Comparison of ENCODE assay signal across 21 cellular contexts in genomic region chr7:31066516-31067130, GRCh38. TPM values are rescaled to one million over a fixed set of nuclear protein-coding genes. Genes with fewer than 3 reads are reported as not detected.
"Had no signal": no experiment of that assay in that cellular context is flagged by ENCODE, and none has a peak within 500 bp of the region (broad histone marks: within the 10 kb centered on the region; RNA-seq: fewer than 3 reads in every experiment).

No MANE protein-coding gene starts in this region.

- H3K4me3 Mint-ChIP-seq: activated CD8-positive, alpha-beta memory T cell treated with anti-CD3 and anti-CD28 coated beads, Interleukin-2, amount 10 ng/mL, durations not matched to agents 7 days and 5 days; activated naive CD8-positive, alpha-beta T cell; dendritic cell treated with granulocyte-macrophage colony-stimulating factor and Interleukin-4, amounts not matched to agents 40 ng/mL and 50 ng/mL, for 4 days; naive thymus-derived CD4-positive, alpha-beta T cell; type B pancreatic cell had no signal

- H3K27me3 Mint-ChIP-seq: activated CD8-positive, alpha-beta memory T cell treated with anti-CD3 and anti-CD28 coated beads, Interleukin-2, amount 10 ng/mL, durations not matched to agents 7 days and 5 days; activated naive CD8-positive, alpha-beta T cell; naive thymus-derived CD4-positive, alpha-beta T cell had no signal

- ATAC-seq: activated CD8-positive, alpha-beta memory T cell treated with anti-CD3 and anti-CD28 coated beads, Interleukin-2, amount 10 ng/mL, durations not matched to agents 7 days and 5 days; foreskin keratinocyte; mucosa of descending colon; naive thymus-derived CD4-positive, alpha-beta T cell had no signal

- H3K4me1 ChIP-seq: foreskin keratinocyte, parathyroid adenoma had no signal

- H3K4me1 Mint-ChIP-seq: activated CD8-positive, alpha-beta memory T cell treated with anti-CD3 and anti-CD28 coated beads, Interleukin-2, amount 10 ng/mL, durations not matched to agents 7 days and 5 days had no signal

- H3K36me3 ChIP-seq: left ventricle myocardium inferior had no signal

- H3K9me3 ChIP-seq: left ventricle myocardium inferior, mucosa of descending colon had no signal

- H3K27ac ChIP-seq: foreskin keratinocyte, left ventricle myocardium inferior, parathyroid adenoma had no signal

- H3K27ac Mint-ChIP-seq: activated CD8-positive, alpha-beta memory T cell treated with anti-CD3 and anti-CD28 coated beads, Interleukin-2, amount 10 ng/mL, durations not matched to agents 7 days and 5 days; activated naive CD8-positive, alpha-beta T cell; dendritic cell treated with granulocyte-macrophage colony-stimulating factor and Interleukin-4, amounts not matched to agents 40 ng/mL and 50 ng/mL, for 4 days; naive thymus-derived CD4-positive, alpha-beta T cell; type B pancreatic cell had no signal

- H3K36me3 Mint-ChIP-seq: activated CD8-positive, alpha-beta memory T cell treated with anti-CD3 and anti-CD28 coated beads, Interleukin-2, amount 10 ng/mL, durations not matched to agents 7 days and 5 days; activated naive CD8-positive, alpha-beta T cell; naive thymus-derived CD4-positive, alpha-beta T cell; type B pancreatic cell had no signal

- DNase-seq: activated CD4-positive, CD25-positive, alpha-beta regulatory T cell treated with anti-CD3 and anti-CD28 coated beads, Interleukin-2, amount 50 U/mL, for 72 hours; activated CD8-positive, alpha-beta memory T cell treated with anti-CD3 and anti-CD28 coated beads, Interleukin-2, amount 10 ng/mL, durations not matched to agents 7 days and 5 days; activated T-cell treated with anti-CD3 and anti-CD28 coated beads, Interleukin-2, amount 50 U/mL, for 1 hour; amniotic stem cell; effector memory CD4-positive, alpha-beta T cell; foreskin keratinocyte; glutamatergic neuron; hypothalamus; mucosa of descending colon; naive thymus-derived CD4-positive, alpha-beta T cell; stimulated activated CD4-positive, alpha-beta T cell treated with anti-CD3 and anti-CD28 coated beads, Interleukin-15, amount 100 ng/mL, for 24 hours; stimulated activated CD4-positive, alpha-beta T cell treated with anti-CD3 and anti-CD28 coated beads, Interleukin-4, amount 100 ng/mL, for 4 hours; stimulated activated CD8-positive, alpha-beta memory T cell treated with anti-CD3 and anti-CD28 coated beads, Interleukin-4, amount 100 ng/mL, for 48 hours; stimulated activated naive CD4-positive, alpha-beta T cell treated with Interleukin-2 at 50 U/mL for 16 hours; T-helper 1 cell had no signal

- H3K27me3 ChIP-seq: foreskin keratinocyte had no signal

- H3K4me3 ChIP-seq: left ventricle myocardium inferior, mucosa of descending colon had no signal

- H3K9me3 Mint-ChIP-seq: dendritic cell treated with granulocyte-macrophage colony-stimulating factor and Interleukin-4, amounts not matched to agents 40 ng/mL and 50 ng/mL, for 4 days; naive thymus-derived CD4-positive, alpha-beta T cell; type B pancreatic cell had no signal

RNA-seq across cellular contexts. Expression of gene ADCYAP1R1, which starts 14.5 kb away (rescaled TPM):
- total RNA-seq: activated CD8-positive, alpha-beta memory T cell treated with anti-CD3 and anti-CD28 coated beads, Interleukin-2, amount 10 ng/mL, durations not matched to agents 7 days and 5 days; foreskin keratinocyte; kidney epithelial cell; naive thymus-derived CD4-positive, alpha-beta T cell had no signal
- polyA plus RNA-seq: foreskin keratinocyte; naive thymus-derived CD4-positive, alpha-beta T cell had no signal
